ENCODE assay signal across 8 cellular contexts in the genomic region with DNA sequence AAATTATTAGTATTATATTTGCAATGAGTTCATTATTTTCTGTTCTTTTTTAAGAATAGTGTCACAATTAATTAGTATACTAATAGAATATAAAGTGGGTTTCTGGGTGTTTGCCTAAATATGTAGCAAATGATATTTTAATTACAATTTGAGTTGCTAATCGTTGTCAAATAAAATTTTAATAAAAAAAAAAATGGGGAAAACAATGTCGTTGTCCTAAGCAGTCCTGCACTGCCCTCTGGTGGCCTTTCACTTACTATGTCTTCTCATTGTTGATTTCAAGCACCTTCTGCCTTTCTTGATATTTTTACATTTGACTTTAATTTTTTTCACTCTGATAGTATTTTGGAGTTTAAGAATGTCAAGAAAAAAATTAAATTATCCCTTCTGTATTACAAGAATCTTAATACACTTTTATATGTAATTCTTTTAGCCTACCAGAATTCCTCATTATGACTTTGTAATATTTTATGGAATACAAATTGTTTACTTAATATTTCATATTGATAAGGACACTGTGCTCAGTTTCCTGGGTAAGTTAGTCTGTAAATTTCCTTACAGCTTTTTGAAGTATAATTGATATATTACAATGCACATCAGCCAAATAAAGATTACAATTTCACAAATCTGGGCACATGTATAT.
DNase-seq lines count a peak whose midpoint lies in the region; TF ChIP-seq lines count a peak whose summit lies in the region.

No MANE protein-coding gene starts in this region.

- H3K9ac ChIP-seq in liver (ENCODE audit: low read depth in 1 of 2, low read length in 2 of 2): no peak overlapping the region

- H3K27me3 ChIP-seq in A673 (replicated peaks; ENCODE audit: insufficient read depth, low read depth, low read length, poor library complexity) (no peaks in the 10 kb centered on the region), GM06990 (replicated peaks; ENCODE audit: control insufficient read depth, insufficient read depth, low read length) (no peaks in the 10 kb centered on the region), liver (ENCODE audit: control insufficient read depth in 4 of 4, insufficient read depth in 4 of 4, low read length in 3 of 4) (no peaks in the 10 kb centered on the region)

- H3K4me1 ChIP-seq in A673 (ENCODE audit: insufficient read depth, low read length, poor library complexity, severe bottlenecking) (no peaks in the 10 kb centered on the region), liver (ENCODE audit: control insufficient read depth in 4 of 4, insufficient read depth in 4 of 4, low read length in 3 of 4) (no peaks in the 10 kb centered on the region)

- CTCF ChIA-PET in A673 (lab: Charles Lee): no interaction called here

- intact Hi-C loops in A673 (cut with micrococcal nuclease; ENCODE audit: unreplicated experiment): no loop called here

- TF ChIP-seq CTCF in A673 (conservative IDR thresholded peaks at IDR 0.05; ENCODE audit: low read depth, low read length): peak; percentile 60
- peak; percentile 65 for TF ChIP-seq CTCF in GM06990 (IDR thresholded peaks at IDR 0.05; ENCODE audit: insufficient read depth, low read length, poor library complexity, severe bottlenecking)
- peak; percentile 66 for TF ChIP-seq CTCF in liver (IDR thresholded peaks at IDR 0.05; ENCODE audit: low read depth, low read length, missing input control)

- no peaks in the 10 kb centered on the region for H3K9me3 ChIP-seq in A673 (ENCODE audit: low read depth, low read length, poor library complexity, severe bottlenecking)
- no peaks in the 10 kb centered on the region for H3K9me3 ChIP-seq in liver (ENCODE audit: control insufficient read depth in 4 of 4, low read length in 3 of 4)

- H3K27ac ChIP-seq in A673 (ENCODE audit: low read depth, low read length, poor library complexity, severe bottlenecking): no peak overlapping the region
- H3K27ac ChIP-seq in liver (ENCODE audit: low read depth in 1 of 2, low read length in 2 of 2): no peak overlapping the region

- H3K4me3 ChIP-seq in A673 (ENCODE audit: low read depth, low read length, poor library complexity, severe bottlenecking): no peak overlapping the region
- H3K4me3 ChIP-seq in GM06990 (replicated peaks; ENCODE audit: low read depth, low read length): no peak overlapping the region
- no peak overlapping the region for H3K4me3 ChIP-seq in liver (ENCODE audit: low read depth in 1 of 3, low read length in 3 of 3)

- POLR2A ChIA-PET in A673 (lab: Charles Lee; ENCODE audit: low non-redundant PET): no interaction called here

- TF ChIP-seq RAD21 in liver (IDR thresholded peaks at IDR 0.05): peak; percentile 70 to 77

- DNase-seq in A673 (ENCODE audit: low spot score) (peak; percentile 6), GM06990 (ENCODE audit: extremely low read depth, insufficient read length) (no peak), NCI-H2081 (lab: John Stamatoyannopoulos, UW) (peak; percentile 40 to 58), astrocyte of the hippocampus (ENCODE audit: low read depth, low spot score) (peak; percentile 56), foreskin melanocyte (no peak), NCI-H446 treated with DMSO at 0.1 percent for 48 hours (lab: John Stamatoyannopoulos, UW) (no peak), GM19240 (ENCODE audit: insufficient read length, low spot score) (no peak)

- H3K36me3 ChIP-seq in A673 (ENCODE audit: insufficient read depth, low read length, poor library complexity, severe bottlenecking) (no peaks in the 10 kb centered on the region), GM06990 (ENCODE audit: control insufficient read depth, insufficient read depth, low read length) (no peaks in the 10 kb centered on the region), liver (ENCODE audit: control insufficient read depth in 4 of 4, insufficient read depth in 3 of 4, low read depth in 1 of 4, low read length in 3 of 4) (no peaks in the 10 kb centered on the region)

- no TSS peak for BruUV-seq in A673 (replicated peaks; lab: Mats Ljungman, UMichigan)

- WGBS in liver: 1% methylated on average over 2 of the region's 2 CpGs

TF ChIP-seq in liver, 16 proteins besides CTCF, POLR2A, EP300 and RAD21:
- TF ChIP-seq HNF4G (IDR thresholded peaks at IDR 0.05): no peak
- no peak for TF ChIP-seq YY1 (IDR thresholded peaks at IDR 0.05)
- TF ChIP-seq, protein P1, sequence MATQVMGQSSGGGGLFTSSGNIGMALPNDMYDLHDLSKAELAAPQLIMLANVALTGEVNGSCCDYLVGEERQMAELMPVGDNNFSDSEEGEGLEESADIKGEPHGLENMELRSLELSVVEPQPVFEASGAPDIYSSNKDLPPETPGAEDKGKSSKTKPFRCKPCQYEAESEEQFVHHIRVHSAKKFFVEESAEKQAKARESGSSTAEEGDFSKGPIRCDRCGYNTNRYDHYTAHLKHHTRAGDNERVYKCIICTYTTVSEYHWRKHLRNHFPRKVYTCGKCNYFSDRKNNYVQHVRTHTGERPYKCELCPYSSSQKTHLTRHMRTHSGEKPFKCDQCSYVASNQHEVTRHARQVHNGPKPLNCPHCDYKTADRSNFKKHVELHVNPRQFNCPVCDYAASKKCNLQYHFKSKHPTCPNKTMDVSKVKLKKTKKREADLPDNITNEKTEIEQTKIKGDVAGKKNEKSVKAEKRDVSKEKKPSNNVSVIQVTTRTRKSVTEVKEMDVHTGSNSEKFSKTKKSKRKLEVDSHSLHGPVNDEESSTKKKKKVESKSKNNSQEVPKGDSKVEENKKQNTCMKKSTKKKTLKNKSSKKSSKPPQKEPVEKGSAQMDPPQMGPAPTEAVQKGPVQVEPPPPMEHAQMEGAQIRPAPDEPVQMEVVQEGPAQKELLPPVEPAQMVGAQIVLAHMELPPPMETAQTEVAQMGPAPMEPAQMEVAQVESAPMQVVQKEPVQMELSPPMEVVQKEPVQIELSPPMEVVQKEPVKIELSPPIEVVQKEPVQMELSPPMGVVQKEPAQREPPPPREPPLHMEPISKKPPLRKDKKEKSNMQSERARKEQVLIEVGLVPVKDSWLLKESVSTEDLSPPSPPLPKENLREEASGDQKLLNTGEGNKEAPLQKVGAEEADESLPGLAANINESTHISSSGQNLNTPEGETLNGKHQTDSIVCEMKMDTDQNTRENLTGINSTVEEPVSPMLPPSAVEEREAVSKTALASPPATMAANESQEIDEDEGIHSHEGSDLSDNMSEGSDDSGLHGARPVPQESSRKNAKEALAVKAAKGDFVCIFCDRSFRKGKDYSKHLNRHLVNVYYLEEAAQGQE (IDR thresholded peaks at IDR 0.05): no peak
- TF ChIP-seq FOXA1 (IDR thresholded peaks at IDR 0.05): no peak
- TF ChIP-seq, protein P2, sequence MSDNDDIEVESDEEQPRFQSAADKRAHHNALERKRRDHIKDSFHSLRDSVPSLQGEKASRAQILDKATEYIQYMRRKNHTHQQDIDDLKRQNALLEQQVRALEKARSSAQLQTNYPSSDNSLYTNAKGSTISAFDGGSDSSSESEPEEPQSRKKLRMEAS (IDR thresholded peaks at IDR 0.05): no peak
- no peak for TF ChIP-seq GABPA (IDR thresholded peaks at IDR 0.05 in 1 of 2, conservative IDR thresholded peaks at IDR 0.05 in 1 of 2)
- TF ChIP-seq RXRA (IDR thresholded peaks at IDR 0.05): no peak
- TF ChIP-seq HNF4A (conservative IDR thresholded peaks at IDR 0.05): no peak
- TF ChIP-seq SP1 (IDR thresholded peaks at IDR 0.05): no peak
- TF ChIP-seq, protein P3, sequence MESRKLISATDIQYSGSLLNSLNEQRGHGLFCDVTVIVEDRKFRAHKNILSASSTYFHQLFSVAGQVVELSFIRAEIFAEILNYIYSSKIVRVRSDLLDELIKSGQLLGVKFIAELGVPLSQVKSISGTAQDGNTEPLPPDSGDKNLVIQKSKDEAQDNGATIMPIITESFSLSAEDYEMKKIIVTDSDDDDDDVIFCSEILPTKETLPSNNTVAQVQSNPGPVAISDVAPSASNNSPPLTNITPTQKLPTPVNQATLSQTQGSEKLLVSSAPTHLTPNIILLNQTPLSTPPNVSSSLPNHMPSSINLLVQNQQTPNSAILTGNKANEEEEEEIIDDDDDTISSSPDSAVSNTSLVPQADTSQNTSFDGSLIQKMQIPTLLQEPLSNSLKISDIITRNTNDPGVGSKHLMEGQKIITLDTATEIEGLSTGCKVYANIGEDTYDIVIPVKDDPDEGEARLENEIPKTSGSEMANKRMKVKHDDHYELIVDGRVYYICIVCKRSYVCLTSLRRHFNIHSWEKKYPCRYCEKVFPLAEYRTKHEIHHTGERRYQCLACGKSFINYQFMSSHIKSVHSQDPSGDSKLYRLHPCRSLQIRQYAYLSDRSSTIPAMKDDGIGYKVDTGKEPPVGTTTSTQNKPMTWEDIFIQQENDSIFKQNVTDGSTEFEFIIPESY (IDR thresholded peaks at IDR 0.05): no peak
- TF ChIP-seq JUND (IDR thresholded peaks at IDR 0.05): no peak
- TF ChIP-seq TAF1 (conservative IDR thresholded peaks at IDR 0.05): no peak
- TF ChIP-seq FOXA2 (IDR thresholded peaks at IDR 0.05): no peak
TF ChIP-seq in liver: peak in this region for 0.

Comparison
In these comparisons a context has a peak if more than half of its experiments do, and no peak if none do; other contexts are left out.
1. DNase-seq: peak in A673 (single experiment), NCI-H2081 (2 of 2) and astrocyte of the hippocampus (single experiment); none in GM06990 (single experiment), foreskin melanocyte (single experiment), NCI-H446 treated with DMSO at 0.1 percent for 48 hours (single experiment) and GM19240 (single experiment).
2. Peak in every context shown above with its lines, with median percentiles within 50 percentile points of each other: CTCF ChIP-seq.